ENCODE assay signal across 8 cellular contexts in genomic region chr11:69297926-69298777, GRCh38. TPM values are rescaled to one million over a fixed set of nuclear protein-coding genes. Genes with fewer than 3 reads are reported as not detected.
DNase-seq lines count a peak whose midpoint lies in the region; ATAC-seq and TF ChIP-seq lines count a peak whose summit lies in the region.

No MANE protein-coding gene starts in this region.

- intact Hi-C loops in right lobe of liver (cut with DNase I), result loop anchor here in 1 of 2 donors (5.0 kb wide), 1 partner anchor 339 kb away; no protein-coding TSS in a partner anchor
- intact Hi-C loops in thyroid gland (cut with DNase I), result loop anchor here (10.0 kb wide), 1 partner anchor 193 kb away; no protein-coding TSS in a partner anchor

- H3K4me1 ChIP-seq in right lobe of liver, result peaks cover 0 to 21% (median 4%) of the 10 kb centered on the region in 4 donors
- peaks cover 16 to 65% of the 10 kb centered on the region in 2 donors for H3K4me1 ChIP-seq in thyroid gland

- H3K4me3 ChIP-seq in SK-N-MC, result peak overlapping the region; percentile 95
- no peak overlapping the region for H3K4me3 ChIP-seq in right lobe of liver
- H3K4me3 ChIP-seq in thyroid gland (replicated peaks in 1 of 3), result no peak overlapping the region

- H3K9ac ChIP-seq in SK-N-MC (ENCODE audit: insufficient read length), result no peak overlapping the region

- H3K36me3 ChIP-seq in SK-N-MC (ENCODE audit: insufficient read depth, low read length), result peaks cover 34% of the 10 kb centered on the region
- no peaks in the 10 kb centered on the region for H3K36me3 ChIP-seq in right lobe of liver
- H3K36me3 ChIP-seq in thyroid gland, result no peaks in the 10 kb centered on the region

- ATAC-seq in GM19043 (IDR thresholded peaks at IDR 0.05; ENCODE audit: low read depth, unreplicated experiment) (peak; percentile 43), HG03439 (IDR thresholded peaks at IDR 0.05; ENCODE audit: unreplicated experiment) (peak; percentile 48), right lobe of liver (peak; percentile 42 to 53 (median 50))

- WGBS in right lobe of liver (ENCODE audit: insufficient coverage, low coverage, low lambda C conversion rate, missing lambda C conversion rate), result 56% methylated on average over 11 of the region's 26 CpGs
- WGBS in thyroid gland, 2 donors, result 46 to 55% methylated on average over 20 to 26 of the region's 26 CpGs

- peak in 10 of 14 donors; percentile 16 to 62 (median 40) for DNase-seq in C1 segment of cervical spinal cord (lab: John Stamatoyannopoulos, UW)
- DNase-seq in SK-N-MC (ENCODE audit: low read depth, low spot score), result no peak
- peak; percentile 68 to 82 (median 78) for DNase-seq in right lobe of liver
- peak; percentile 85 to 86 for DNase-seq in thyroid gland
- no peak for DNase-seq in NCI-H774 (lab: John Stamatoyannopoulos, UW)

- no peak for TF ChIP-seq POLR2A in right lobe of liver (IDR thresholded peaks at IDR 0.05)
- TF ChIP-seq POLR2A in thyroid gland (IDR thresholded peaks at IDR 0.05), result no peak

- TF ChIP-seq CTCF in right lobe of liver (IDR thresholded peaks at IDR 0.05) (no peak), thyroid gland (IDR thresholded peaks at IDR 0.05) (no peak)

- no peaks in the 10 kb centered on the region for H3K9me3 ChIP-seq in SK-N-MC (ENCODE audit: low read depth, low read length)
- no peaks in the 10 kb centered on the region for H3K9me3 ChIP-seq in right lobe of liver
- no peaks in the 10 kb centered on the region for H3K9me3 ChIP-seq in thyroid gland

- H3K27me3 ChIP-seq in right lobe of liver, result no peaks in the 10 kb centered on the region
- H3K27me3 ChIP-seq in thyroid gland, result no peaks in the 10 kb centered on the region

- H3K27ac ChIP-seq in SK-N-MC, result peak overlapping the region; percentile 15
- peak overlapping the region; percentile 29 for H3K27ac ChIP-seq in cingulate gyrus (ENCODE audit: low read depth, low read length)
- H3K27ac ChIP-seq in right lobe of liver, result peak overlapping the region in 2 of 3 donors; percentile 51 to 84
- peak overlapping the region; percentile 72 to 84 (median 73) for H3K27ac ChIP-seq in thyroid gland

RNA-seq across cellular contexts. Expression of gene MYEOV, which starts 4.2 kb away (rescaled TPM):
- total RNA-seq in right lobe of liver (1 to 10 TPM in 1 of 6 experiments, under 1 TPM in 3, not detected in 2; 0.25 to 1.2 (median 0.70) TPM), thyroid gland (1 to 10 TPM in 1 of 4 donors, under 1 TPM in 2, not detected in 1; 0.42 to 2.6 (median 0.68) TPM)

Comparison
In these comparisons a context has a peak if more than half of its experiments do, and no peak if none do; other contexts are left out.
1. DNase-seq: peak in C1 segment of cervical spinal cord (10 of 14), right lobe of liver (3 of 3) and thyroid gland (2 of 2); none in SK-N-MC (single experiment) and NCI-H774 (single experiment).
2. H3K27ac ChIP-seq: peak in every context shown above with its lines; median percentile 73 in thyroid gland; 68 in right lobe of liver; 29 in cingulate gyrus; 15 in SK-N-MC.
3. Peak in every context shown above with its lines, with median percentiles within 50 percentile points of each other: ATAC-seq.